In the genomic region with DNA sequence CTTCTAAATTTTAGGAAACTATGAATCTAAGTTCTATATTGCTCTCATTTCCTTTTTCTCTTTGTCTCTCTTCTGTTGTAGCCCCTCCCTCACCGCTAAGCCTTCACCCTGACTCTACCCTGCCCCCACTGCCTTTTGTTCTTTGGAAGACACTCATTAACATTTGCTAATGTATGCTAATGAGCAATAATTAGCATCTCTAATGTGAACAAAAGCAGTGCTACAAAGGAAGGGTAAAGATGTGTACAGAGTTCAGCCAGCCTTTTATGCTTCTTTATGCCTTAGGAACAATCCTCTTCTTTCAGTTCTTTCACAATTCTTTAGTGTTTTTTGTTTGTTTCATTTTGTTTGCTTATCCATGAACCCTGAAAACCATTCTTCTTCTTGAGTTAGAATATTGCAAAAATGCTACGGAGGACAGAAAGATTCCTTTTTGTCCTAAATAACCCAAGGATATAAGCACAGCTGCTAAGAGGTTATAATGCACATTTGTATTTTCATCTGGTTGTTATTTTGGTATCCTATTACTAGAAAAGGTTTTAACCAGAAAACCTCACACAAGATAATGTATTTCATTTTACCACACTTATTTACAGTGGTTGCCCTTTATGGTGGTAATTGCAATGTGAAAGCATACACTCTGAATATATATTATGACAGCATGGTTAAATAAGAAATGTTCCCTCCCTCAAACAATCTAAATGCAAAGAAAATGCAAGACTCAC, we compare ENCODE assay signal across 13 cellular contexts.
DNase-seq lines count a peak whose midpoint lies in the region; ATAC-seq and TF ChIP-seq lines count a peak whose summit lies in the region.
"Had no signal": no experiment of that assay in that cellular context is flagged by ENCODE, and none has a peak within 500 bp of the region (broad histone marks: within the 10 kb centered on the region; RNA-seq: fewer than 3 reads in every experiment).

No MANE protein-coding gene starts in this region.

- TF ChIP-seq EP300 in transverse colon (IDR thresholded peaks at IDR 0.05; ENCODE audit: low read depth) = no peak

- H3K36me3 Mint-ChIP-seq in endodermal cell (ENCODE audit: low read depth) (no peaks in the 10 kb centered on the region), neural crest cell (ENCODE audit: low read depth) (no peaks in the 10 kb centered on the region)
- H3K36me3 Mint-ChIP-seq: naive thymus-derived CD4-positive, alpha-beta T cell had no signal

- H3K9me3 ChIP-seq in endodermal cell (ENCODE audit: control insufficient read depth, low read length) (no peaks in the 10 kb centered on the region), transverse colon (no peaks in the 10 kb centered on the region), upper lobe of right lung (no peaks in the 10 kb centered on the region)

- TF ChIP-seq CTCF in endodermal cell (conservative IDR thresholded peaks at IDR 0.05) (no peak), neural crest cell (conservative IDR thresholded peaks at IDR 0.05) (no peak), transverse colon (IDR thresholded peaks at IDR 0.05) (no peak), upper lobe of right lung (IDR thresholded peaks at IDR 0.05) (no peak)

- in situ Hi-C loops in transverse colon (cut with MboI; ENCODE audit: low pct_ligation_motif_present in 1 of 4, low pct_unique_long_range_greater_than_20kb in 1 of 4, low sequenced_read_pairs in 3 of 4) = loop anchor here in 1 of 4 donors (25.0 kb wide), 1 partner anchor 107 kb away; no protein-coding TSS in a partner anchor

- peaks cover 11% of the 10 kb centered on the region for H3K4me1 Mint-ChIP-seq in endodermal cell
- H3K4me1 Mint-ChIP-seq in neural crest cell = peaks cover 21% of the 10 kb centered on the region
- H3K4me1 Mint-ChIP-seq: naive thymus-derived CD4-positive, alpha-beta T cell had no signal

- intact Hi-C loops in transverse colon (cut with DNase I; ENCODE audit: low total_unique reads) (no loop called here), upper lobe of right lung (cut with DNase I) (no loop called here)

- H3K27me3 ChIP-seq in H7 (ENCODE audit: control insufficient read depth, insufficient read depth, low read length) = no peaks in the 10 kb centered on the region
- H3K27me3 ChIP-seq in endodermal cell (ENCODE audit: control insufficient read depth, insufficient read depth, low read length, poor library complexity, severe bottlenecking) = no peaks in the 10 kb centered on the region
- no peaks in the 10 kb centered on the region for H3K27me3 ChIP-seq in transverse colon
- H3K27me3 ChIP-seq in upper lobe of right lung = no peaks in the 10 kb centered on the region
- H3K27me3 ChIP-seq: brain microvascular endothelial cell had no signal

- no peaks in the 10 kb centered on the region for H3K27me3 Mint-ChIP-seq in endodermal cell (ENCODE audit: insufficient read depth)
- no peaks in the 10 kb centered on the region for H3K27me3 Mint-ChIP-seq in neural crest cell (ENCODE audit: low read depth)

- H3K4me3 Mint-ChIP-seq in endodermal cell (no peak overlapping the region), neural crest cell (no peak overlapping the region)
- H3K4me3 Mint-ChIP-seq: naive thymus-derived CD4-positive, alpha-beta T cell had no signal

- 9% methylated on average over 2 of the region's 2 CpGs; no CpG with 5 or more reads in 1 of the 2 experiments for WGBS in endodermal cell (ENCODE audit: insufficient coverage in 1 of 2, insufficient read length in 1 of 2), 2 experiments
- WGBS in transverse colon (ENCODE audit: low coverage in 1 of 2), 2 donors = 49 to 69% methylated on average over 2 of the region's 2 CpGs

- no peak overlapping the region for H3K4me3 ChIP-seq in H7 (ENCODE audit: insufficient read depth, low read depth, low read length)
- H3K4me3 ChIP-seq in endodermal cell (ENCODE audit: low read length) = no peak overlapping the region
- H3K4me3 ChIP-seq in transverse colon = no peak overlapping the region
- no peak overlapping the region for H3K4me3 ChIP-seq in upper lobe of right lung

- no peak overlapping the region for H3K9ac ChIP-seq in endodermal cell (ENCODE audit: extremely low read depth, low read length, poor library complexity, severe bottlenecking)

- H3K4me1 ChIP-seq in endodermal cell (ENCODE audit: control insufficient read depth, insufficient read depth, low read length) = no peaks in the 10 kb centered on the region
- no peaks in the 10 kb centered on the region for H3K4me1 ChIP-seq in transverse colon
- no peaks in the 10 kb centered on the region for H3K4me1 ChIP-seq in upper lobe of right lung

- no peak for TF ChIP-seq POLR2A in transverse colon (IDR thresholded peaks at IDR 0.05)

- no peaks in the 10 kb centered on the region for H3K9me3 Mint-ChIP-seq in endodermal cell
- H3K9me3 Mint-ChIP-seq in neural crest cell = peaks cover 3% of the 10 kb centered on the region

- peak; percentile 57 for DNase-seq in H7
- DNase-seq in NCI-H2029 treated with DMSO at 0.1 percent for 48 hours (lab: John Stamatoyannopoulos, UW) = peak; percentile 74
- DNase-seq in endodermal cell = peak; percentile 88
- no peak for DNase-seq in neural crest cell (ENCODE audit: low read depth, low spot score)
- no peak for DNase-seq in transverse colon
- no peak for DNase-seq in left lobe of liver (ENCODE audit: low spot score)
- DNase-seq in upper lobe of right lung = no peak
- no peak for DNase-seq in NCI-H187 treated with DMSO at 0.1 percent for 48 hours (lab: John Stamatoyannopoulos, UW)
- DNase-seq: activated gamma-delta T cell; brain microvascular endothelial cell; naive thymus-derived CD4-positive, alpha-beta T cell; NCI-H2171 had no signal

- no peak for ATAC-seq in left lobe of liver
- no peak for ATAC-seq in upper lobe of right lung
- ATAC-seq: activated CD4-positive, CD25-positive, alpha-beta regulatory T cell treated with anti-CD3 and anti-CD28 coated beads, Interleukin-2, amount 50 U/mL, for 24 hours; naive thymus-derived CD4-positive, alpha-beta T cell had no signal

- H3K36me3 ChIP-seq in H7 (replicated peaks; ENCODE audit: control insufficient read depth, insufficient read depth, low read length) (no peaks in the 10 kb centered on the region), endodermal cell (ENCODE audit: control insufficient read depth, insufficient read depth, low read length) (no peaks in the 10 kb centered on the region), transverse colon (no peaks in the 10 kb centered on the region), upper lobe of right lung (no peaks in the 10 kb centered on the region)
- H3K36me3 ChIP-seq: brain microvascular endothelial cell had no signal

- H3K27ac Mint-ChIP-seq in endodermal cell (peak overlapping the region; percentile 80), neural crest cell (ENCODE audit: unreplicated experiment) (peak overlapping the region; percentile 98)
- H3K27ac Mint-ChIP-seq: naive thymus-derived CD4-positive, alpha-beta T cell had no signal

- no peak overlapping the region for H3K27ac ChIP-seq in endodermal cell (ENCODE audit: low read depth, low read length)
- no peak overlapping the region for H3K27ac ChIP-seq in transverse colon
- H3K27ac ChIP-seq in upper lobe of right lung = no peak overlapping the region
- H3K27ac ChIP-seq: brain microvascular endothelial cell had no signal

Comparison
In these comparisons a context has a peak if more than half of its experiments do, and no peak if none do; other contexts are left out.
1. DNase-seq: peak in H7 (single experiment), NCI-H2029 treated with DMSO at 0.1 percent for 48 hours (single experiment) and endodermal cell (single experiment); none in neural crest cell (single experiment), transverse colon (single experiment), left lobe of liver (single experiment), upper lobe of right lung (single experiment) and NCI-H187 treated with DMSO at 0.1 percent for 48 hours (single experiment).